In the genomic region with DNA sequence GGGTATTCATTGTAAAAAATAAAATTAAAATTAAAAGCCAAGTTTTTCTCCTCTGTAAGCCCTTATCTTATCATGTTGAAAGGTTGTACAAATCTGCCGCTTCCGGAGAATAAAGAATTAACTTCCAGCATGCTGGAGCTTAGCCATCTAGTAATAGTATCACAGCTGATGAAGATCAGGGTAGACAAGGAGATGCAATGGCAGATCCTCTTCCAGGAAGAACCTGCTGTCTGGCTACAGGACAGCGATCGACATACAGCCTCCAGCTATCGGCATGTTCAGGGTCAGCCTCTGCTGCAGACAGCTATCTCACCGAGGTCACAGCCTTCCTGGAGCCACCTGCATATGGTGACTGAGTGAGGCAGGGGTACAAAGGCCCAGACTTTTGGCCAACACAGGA, we compare ENCODE assay signal across 21 cellular contexts.
"Had no signal": no experiment of that assay in that cellular context is flagged by ENCODE, and none has a peak within 500 bp of the region (broad histone marks: within the 10 kb centered on the region; RNA-seq: fewer than 3 reads in every experiment).

No MANE protein-coding gene starts in this region.

- H3K4me3 Mint-ChIP-seq: dendritic cell treated with granulocyte-macrophage colony-stimulating factor and Interleukin-4, amounts not matched to agents 40 ng/mL and 50 ng/mL, for 4 days; effector memory CD8-positive, alpha-beta T cell; immature natural killer cell; mesothelial cell of epicardium; naive B cell; naive thymus-derived CD8-positive, alpha-beta T cell had no signal

- H2AFZ ChIP-seq: hepatocyte had no signal

- H3K27ac Mint-ChIP-seq: dendritic cell treated with granulocyte-macrophage colony-stimulating factor and Interleukin-4, amounts not matched to agents 40 ng/mL and 50 ng/mL, for 4 days; effector memory CD8-positive, alpha-beta T cell; mesothelial cell of epicardium; naive B cell; naive thymus-derived CD8-positive, alpha-beta T cell had no signal

- ATAC-seq: effector memory CD8-positive, alpha-beta T cell; foreskin keratinocyte; gastroesophageal sphincter; left colon; lower lobe of right lung; mucosa of descending colon; naive thymus-derived CD8-positive, alpha-beta T cell had no signal

- H3K4me1 ChIP-seq: colonic mucosa had no signal

- H3K4me2 ChIP-seq: hepatocyte had no signal

- H3K4me3 ChIP-seq: colonic mucosa, esophagus muscularis mucosa, gastroesophageal sphincter, hepatocyte, lower lobe of right lung, mucosa of descending colon had no signal

- DNase-seq: colonic mucosa; cortex of kidney; effector CD8-positive, alpha-beta T cell; effector memory CD8-positive, alpha-beta T cell; foreskin keratinocyte; immature natural killer cell; islet precursor cell; kidney; kidney glomerular epithelial cell; left colon; lower lobe of right lung; mesenchymal stem cell; mucosa of descending colon; naive B cell; naive thymus-derived CD8-positive, alpha-beta T cell had no signal

- H3K27ac ChIP-seq: colonic mucosa, esophagus muscularis mucosa, foreskin keratinocyte, gastroesophageal sphincter, heart left ventricle, hepatocyte, lower lobe of right lung had no signal

- H3K27me3 ChIP-seq: colonic mucosa, esophagus muscularis mucosa, foreskin keratinocyte, gastroesophageal sphincter, heart left ventricle, hepatocyte had no signal

- H3K79me2 ChIP-seq: hepatocyte had no signal

- H3K36me3 ChIP-seq: colonic mucosa had no signal

- H3K9me3 ChIP-seq: colonic mucosa, esophagus muscularis mucosa, gastroesophageal sphincter, heart left ventricle, lower lobe of right lung, mucosa of descending colon had no signal

- H3K9me3 Mint-ChIP-seq: dendritic cell treated with granulocyte-macrophage colony-stimulating factor and Interleukin-4, amounts not matched to agents 40 ng/mL and 50 ng/mL, for 4 days; effector memory CD8-positive, alpha-beta T cell; naive thymus-derived CD8-positive, alpha-beta T cell had no signal

- H3K27me3 Mint-ChIP-seq: dendritic cell treated with granulocyte-macrophage colony-stimulating factor and Interleukin-4, amounts not matched to agents 40 ng/mL and 50 ng/mL, for 4 days; effector memory CD8-positive, alpha-beta T cell; naive B cell; naive thymus-derived CD8-positive, alpha-beta T cell had no signal
